ENCODE assay signal across 11 cellular contexts in the genomic region with DNA sequence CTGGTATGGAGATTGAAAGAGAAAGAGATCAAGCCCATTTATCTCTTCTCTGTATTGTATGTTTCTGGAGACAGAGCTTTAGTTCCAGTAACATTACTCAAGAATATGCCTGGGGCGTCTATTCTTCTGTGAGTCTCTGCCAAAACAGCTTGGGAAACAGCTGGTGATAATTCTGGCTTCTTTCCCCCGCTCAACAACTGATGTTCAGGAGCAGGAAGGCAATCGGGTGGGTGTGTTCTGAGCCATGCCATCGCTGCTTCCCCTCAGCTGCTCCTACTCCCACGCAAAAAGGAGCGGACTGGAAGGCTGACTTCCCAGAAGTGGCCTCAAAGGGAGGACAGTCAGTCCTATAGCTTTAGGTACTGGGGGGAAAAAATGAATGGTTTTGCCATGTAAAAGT.
DNase-seq lines count a peak whose midpoint lies in the region; ATAC-seq and TF ChIP-seq lines count a peak whose summit lies in the region.
"Had no signal": no experiment of that assay in that cellular context is flagged by ENCODE, and none has a peak within 500 bp of the region (broad histone marks: within the 10 kb centered on the region; RNA-seq: fewer than 3 reads in every experiment).

No MANE protein-coding gene starts in this region.

- no peak overlapping the region for H3K27ac Mint-ChIP-seq in mesothelial cell of epicardium
- no peak overlapping the region for H3K27ac Mint-ChIP-seq in activated T-helper 17 cell treated with anti-CD3 and anti-CD28 coated beads, Interleukin-2, amount 50 U/mL, for 72 hours

- no peaks in the 10 kb centered on the region for H3K9me3 Mint-ChIP-seq in mesothelial cell of epicardium
- H3K9me3 Mint-ChIP-seq in activated T-helper 17 cell treated with anti-CD3 and anti-CD28 coated beads, Interleukin-2, amount 50 U/mL, for 72 hours: no peaks in the 10 kb centered on the region

- no peak overlapping the region for H3K4me3 Mint-ChIP-seq in mesothelial cell of epicardium
- H3K4me3 Mint-ChIP-seq in activated T-helper 17 cell treated with anti-CD3 and anti-CD28 coated beads, Interleukin-2, amount 50 U/mL, for 72 hours: no peak overlapping the region

- no peak overlapping the region for H3K4me3 ChIP-seq in fibroblast of the aortic adventitia (ENCODE audit: low read depth, low read length)
- H3K4me3 ChIP-seq: stomach had no signal

- TF ChIP-seq CTCF in fibroblast of the aortic adventitia (IDR thresholded peaks at IDR 0.05; ENCODE audit: insufficient read depth, low read length): no peak
- no peak for TF ChIP-seq CTCF in GM13977 (IDR thresholded peaks at IDR 0.05; ENCODE audit: extremely low read depth, insufficient read depth, missing control alignments)
- no peak for TF ChIP-seq CTCF in mesothelial cell of epicardium (IDR thresholded peaks at IDR 0.05; ENCODE audit: unreplicated experiment)

- in situ Hi-C loops in GM13977 (cut with MboI; ENCODE audit: low pct_unique_long_range_greater_than_20kb, low sequenced_read_pairs, unreplicated experiment): no loop called here

- H3K4me1 Mint-ChIP-seq in mesothelial cell of epicardium: no peaks in the 10 kb centered on the region
- H3K4me1 Mint-ChIP-seq in activated T-helper 17 cell treated with anti-CD3 and anti-CD28 coated beads, Interleukin-2, amount 50 U/mL, for 72 hours: no peaks in the 10 kb centered on the region

- H3K27me3 Mint-ChIP-seq in mesothelial cell of epicardium (ENCODE audit: low read depth): peaks cover 14% of the 10 kb centered on the region
- H3K27me3 Mint-ChIP-seq in activated T-helper 17 cell treated with anti-CD3 and anti-CD28 coated beads, Interleukin-2, amount 50 U/mL, for 72 hours: peaks cover 8% of the 10 kb centered on the region

- no peaks in the 10 kb centered on the region for H3K36me3 Mint-ChIP-seq in mesothelial cell of epicardium
- no peaks in the 10 kb centered on the region for H3K36me3 Mint-ChIP-seq in activated T-helper 17 cell treated with anti-CD3 and anti-CD28 coated beads, Interleukin-2, amount 50 U/mL, for 72 hours (ENCODE audit: low read depth)

- no peak for ATAC-seq in activated T-helper 17 cell treated with anti-CD3 and anti-CD28 coated beads, Interleukin-2, amount 50 U/mL, for 72 hours (replicated peaks)

- DNase-seq in CMK (ENCODE audit: low read depth) (peak; percentile 5), NCI-H1694 treated with DMSO at 0.1 percent for 48 hours (lab: John Stamatoyannopoulos, UW) (peak; percentile 53), fibroblast of the aortic adventitia (ENCODE audit: low read depth) (peak; percentile 4), occipital lobe (lab: John Stamatoyannopoulos, UW) (peak; percentile 59), GM13977 (ENCODE audit: low spot score) (no peak), mesothelial cell of epicardium (ENCODE audit: low spot score in 2 of 2, unreplicated experiment in 2 of 2) (no peak), dermis blood vessel endothelial cell (no peak)
- DNase-seq: activated effector memory CD4-positive, alpha-beta T cell treated with Interleukin-2 at 50 U/mL for 16 hours; NCI-H1436 treated with DMSO at 0.1 percent for 48 hours; stomach had no signal

Comparison
In these comparisons a context has a peak if more than half of its experiments do, and no peak if none do; other contexts are left out.
1. DNase-seq: peak in CMK (single experiment), NCI-H1694 treated with DMSO at 0.1 percent for 48 hours (single experiment), fibroblast of the aortic adventitia (single experiment) and occipital lobe (single experiment); none in GM13977 (single experiment), mesothelial cell of epicardium (0 of 2) and dermis blood vessel endothelial cell (single experiment).